Comparison of ENCODE assay signal across 11 cellular contexts in genomic region chr5:75235711-75236110, GRCh38. TPM values are rescaled to one million over a fixed set of nuclear protein-coding genes. Genes with fewer than 3 reads are reported as not detected.
DNase-seq lines count a peak whose midpoint lies in the region; ATAC-seq and TF ChIP-seq lines count a peak whose summit lies in the region.
"Had no signal": no experiment of that assay in that cellular context is flagged by ENCODE, and none has a peak within 500 bp of the region (broad histone marks: within the 10 kb centered on the region; RNA-seq: fewer than 3 reads in every experiment).

No MANE protein-coding gene starts in this region.

- no peaks in the 10 kb centered on the region for H3K27me3 Mint-ChIP-seq in activated naive CD4-positive, alpha-beta T cell treated with anti-CD3 and anti-CD28 coated beads for 36 hours (ENCODE audit: low read depth)

- no peak overlapping the region for H3K9ac ChIP-seq in iPS-15b (ENCODE audit: low read depth, low read length)

- BruUV-seq in Panc1 (replicated peaks; lab: Mats Ljungman, UMichigan), result no TSS peak

- H3K36me3 ChIP-seq in Panc1 (ENCODE audit: control insufficient read depth, insufficient read depth, low read length) (no peaks in the 10 kb centered on the region), iPS-15b (ENCODE audit: control insufficient read depth, insufficient read depth, low read length) (no peaks in the 10 kb centered on the region), thoracic aorta (no peaks in the 10 kb centered on the region)
- H3K36me3 ChIP-seq: BLaER1 treated with 17β-estradiol and CSF1 and Interleukin-3, amounts not matched to agents 10 nM and 100 nM had no signal

- no peak overlapping the region for H3K4me3 ChIP-seq in Panc1 (ENCODE audit: low read depth in 2 of 2, low read length in 2 of 2)
- peak overlapping the region; percentile 81 for H3K4me3 ChIP-seq in iPS-15b (ENCODE audit: low read depth, low read length)
- H3K4me3 ChIP-seq in thoracic aorta, result peak overlapping the region; percentile 78

- CTCF ChIA-PET in activated naive CD4-positive, alpha-beta T cell treated with anti-CD3 and anti-CD28 coated beads for 36 hours (lab: Charles Lee), result interaction anchor here (0.8 to 3.7 kb wide), 15 partner anchors 11 to 434 kb away, joined by 3 to 40 read pairs (median 4); partner anchors contain the start of gene GCNT4
- CTCF ChIA-PET in Panc1 (lab: Charles Lee), result interaction anchor here (0.6 to 1.6 kb wide), 3 partner anchors 90 to 564 kb away, joined by 3 to 20 read pairs (median 5); partner anchors contain the start of gene HMGCR

- DNase-seq in activated naive CD4-positive, alpha-beta T cell treated with anti-CD3 and anti-CD28 coated beads for 36 hours, result no peak
- DNase-seq in activated naive CD4-positive, alpha-beta T cell treated with Interleukin-2 at 50 U/mL for 16 hours, result no peak
- DNase-seq in Panc1 (ENCODE audit: low read depth, low spot score) (no peak), thoracic aorta (ENCODE audit: low spot score) (no peak), H4 (ENCODE audit: low spot score) (no peak), DMS153 (lab: John Stamatoyannopoulos, UW) (no peak)
- DNase-seq: KBM-7, NCI-H446 treated with DMSO at 0.1 percent for 48 hours had no signal

- in situ Hi-C loops in Panc1 (cut with HindIII; ENCODE audit: low pct_unique_long_range_greater_than_20kb, low sequenced_read_pairs), result no loop called here

- H3K9me3 Mint-ChIP-seq in activated naive CD4-positive, alpha-beta T cell treated with anti-CD3 and anti-CD28 coated beads for 36 hours, result no peaks in the 10 kb centered on the region

- peak overlapping the region; percentile 88 for H3K4me3 Mint-ChIP-seq in activated naive CD4-positive, alpha-beta T cell treated with anti-CD3 and anti-CD28 coated beads for 36 hours

- no peaks in the 10 kb centered on the region for H3K36me3 Mint-ChIP-seq in activated naive CD4-positive, alpha-beta T cell treated with anti-CD3 and anti-CD28 coated beads for 36 hours (ENCODE audit: low read depth)

- intact Hi-C loops in activated naive CD4-positive, alpha-beta T cell treated with anti-CD3 and anti-CD28 coated beads for 36 hours (cut with micrococcal nuclease), result loop anchor here (1.0 to 10.0 kb wide), 7 partner anchors 101 to 1021 kb away; partner anchors contain the start of gene POC5
- intact Hi-C loops in Panc1 (cut with micrococcal nuclease; ENCODE audit: unreplicated experiment), result no loop called here

- H3K27me3 ChIP-seq in Panc1 (ENCODE audit: control insufficient read depth, insufficient read depth, low read length) (no peaks in the 10 kb centered on the region), iPS-15b (ENCODE audit: control insufficient read depth, insufficient read depth, low read length) (peaks cover 2% of the 10 kb centered on the region), thoracic aorta (replicated peaks; ENCODE audit: insufficient read depth) (no peaks in the 10 kb centered on the region)
- H3K27me3 ChIP-seq: BLaER1 treated with 17β-estradiol and CSF1 and Interleukin-3, amounts not matched to agents 10 nM and 100 nM had no signal

- peaks cover 8% of the 10 kb centered on the region for H3K4me1 ChIP-seq in Panc1 (ENCODE audit: control insufficient read depth, insufficient read depth, low read length)
- peaks cover 11% of the 10 kb centered on the region for H3K4me1 ChIP-seq in iPS-15b (ENCODE audit: control insufficient read depth, insufficient read depth, low read length)
- peaks cover 0 to 5% of the 10 kb centered on the region in 2 donors for H3K4me1 ChIP-seq in thoracic aorta (ENCODE audit: control insufficient read depth in 1 of 2, low read depth in 2 of 2)

- TF ChIP-seq CTCF in Panc1 (IDR thresholded peaks at IDR 0.05), result no peak
- no peak for TF ChIP-seq CTCF in thoracic aorta (IDR thresholded peaks at IDR 0.05)

- peaks cover 17% of the 10 kb centered on the region for H3K4me1 Mint-ChIP-seq in activated naive CD4-positive, alpha-beta T cell treated with anti-CD3 and anti-CD28 coated beads for 36 hours (ENCODE audit: low read depth)

- peak overlapping the region; percentile 83 for H3K27ac ChIP-seq in Panc1 (ENCODE audit: low read length)
- H3K27ac ChIP-seq in thoracic aorta, result peak overlapping the region in 1 of 2 donors; percentile 51

- POLR2A ChIA-PET in Panc1 (lab: Charles Lee), result no interaction called here

- ATAC-seq in Panc1 (no peak), thoracic aorta (ENCODE audit: insufficient number of reproducible peaks, low FRiP score, low read depth) (no peak), HG03097 (IDR thresholded peaks at IDR 0.05; ENCODE audit: low FRiP score, unreplicated experiment) (no peak)

- H3K9me3 ChIP-seq in Panc1 (ENCODE audit: control insufficient read depth, insufficient read depth, low read depth, low read length) (no peaks in the 10 kb centered on the region), iPS-15b (ENCODE audit: control insufficient read depth, insufficient read depth, low read length) (no peaks in the 10 kb centered on the region), thoracic aorta (no peaks in the 10 kb centered on the region)

- H3K27ac Mint-ChIP-seq in activated naive CD4-positive, alpha-beta T cell treated with anti-CD3 and anti-CD28 coated beads for 36 hours, result peak overlapping the region; percentile 97

RNA-seq across cellular contexts. Expression of gene ANKRD31, which starts 1.0 kb away (rescaled TPM):
- under 1 TPM; 0.35 to 0.36 TPM for total RNA-seq in activated naive CD4-positive, alpha-beta T cell treated with anti-CD3 and anti-CD28 coated beads for 36 hours
- not detected for total RNA-seq in Panc1 (2021; ENCODE audit: unreplicated experiment)
- polyA plus RNA-seq in Panc1 (2012; ENCODE audit: insufficient read length), result 0.04 TPM
- under 1 TPM in 1 of 2 donors, not detected in 1; 0.14 TPM for total RNA-seq in thoracic aorta
- total RNA-seq in H4 (2014; rRNA removed; shearing (Covaris generic)), result 0.14 and 0.33 TPM in 2 replicates

Comparison
In these comparisons a context has a peak if more than half of its experiments do, and no peak if none do; other contexts are left out.
1. H3K4me3 ChIP-seq: peak in iPS-15b (single experiment) and thoracic aorta (single experiment); none in Panc1 (0 of 2).